Comparison of ENCODE assay signal across 8 cellular contexts in the genomic region with DNA sequence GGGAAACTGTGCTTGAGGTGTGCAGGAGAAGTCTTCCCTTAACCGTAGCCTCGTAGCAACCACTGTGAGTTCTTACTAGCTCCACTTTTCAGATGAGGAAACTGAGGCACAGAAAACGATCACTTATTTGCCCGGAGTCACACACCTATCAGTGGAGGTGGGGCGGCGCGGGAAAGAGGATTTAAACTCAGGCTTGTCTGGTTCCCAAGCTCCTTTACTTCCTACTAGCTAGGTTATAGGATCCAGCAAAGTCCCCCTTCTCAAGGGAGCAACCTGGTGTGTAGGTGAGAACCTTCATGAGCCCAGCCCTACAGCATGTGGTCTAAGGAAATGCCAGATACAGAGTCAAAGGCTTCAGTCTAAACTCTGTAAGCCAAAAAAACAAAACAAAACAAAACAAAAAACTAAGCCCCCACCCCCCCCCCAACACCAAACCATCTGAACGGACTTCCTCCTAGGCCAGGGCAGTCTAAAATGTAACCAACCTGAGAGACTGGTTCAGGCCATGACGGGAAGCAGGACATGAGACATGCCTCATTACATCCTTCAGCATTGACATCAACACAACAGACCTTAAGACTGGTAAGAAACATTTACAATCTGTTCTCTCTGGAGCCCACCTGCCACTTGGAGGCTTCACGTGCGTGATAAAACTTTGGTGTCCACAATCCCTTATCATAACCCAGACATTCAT. TPM values are rescaled to one million over a fixed set of nuclear protein-coding genes. Genes with fewer than 3 reads are reported as not detected.
DNase-seq lines count a peak whose midpoint lies in the region; ATAC-seq and TF ChIP-seq lines count a peak whose summit lies in the region.

No MANE protein-coding gene starts in this region.

- H2AFZ ChIP-seq in parathyroid adenoma = peak overlapping the region; percentile 93

- ATAC-seq in esophagus mucosa = peak; percentile 42

- no peaks in the 10 kb centered on the region for H3K9me3 ChIP-seq in Peyer's patch
- no peaks in the 10 kb centered on the region for H3K9me3 ChIP-seq in parathyroid adenoma (ENCODE audit: control insufficient read depth, low read length)

- no peak overlapping the region for H3K9ac ChIP-seq in parathyroid adenoma

- H3K4me1 ChIP-seq in Peyer's patch (peaks cover 0 to 23% (median 7%) of the 10 kb centered on the region in 4 donors), parathyroid adenoma (no peaks in the 10 kb centered on the region)

- peak in 1 of 3 donors; percentile 59 for DNase-seq in Peyer's patch
- no peak for DNase-seq in stimulated activated CD4-positive, alpha-beta T cell treated with anti-CD3 and anti-CD28 coated beads, Interleukin-2, amount 100 ng/mL, for 24 hours
- no peak for DNase-seq in putamen (ENCODE audit: low spot score)
- DNase-seq in NCI-H345 treated with DMSO at 0.1 percent for 48 hours (lab: John Stamatoyannopoulos, UW; ENCODE audit: unreplicated experiment) = no peak
- no peak for DNase-seq in iPS-NIHi11 (ENCODE audit: low spot score)

- H3K36me3 ChIP-seq in Peyer's patch = no peaks in the 10 kb centered on the region
- no peaks in the 10 kb centered on the region for H3K36me3 ChIP-seq in parathyroid adenoma (ENCODE audit: control insufficient read depth, insufficient read depth, low read length)

- no peaks in the 10 kb centered on the region for H3K79me2 ChIP-seq in parathyroid adenoma

- H3K27me3 ChIP-seq in Peyer's patch (no peaks in the 10 kb centered on the region), parathyroid adenoma (ENCODE audit: control insufficient read depth, insufficient read depth, low read length) (no peaks in the 10 kb centered on the region)

- H3K27ac ChIP-seq in Peyer's patch = peak overlapping the region; percentile 83 to 95 (median 92)
- peak overlapping the region; percentile 80 for H3K27ac ChIP-seq in parathyroid adenoma

- H3K4me2 ChIP-seq in parathyroid adenoma (ENCODE audit: low read length) = peak overlapping the region; percentile 99

- peak overlapping the region; percentile 57 for H3K4me3 ChIP-seq in GM12875 (ENCODE audit: low read depth, low read length)
- H3K4me3 ChIP-seq in Peyer's patch = peak overlapping the region; percentile 74 to 98 (median 89)
- peak overlapping the region; percentile 95 for H3K4me3 ChIP-seq in parathyroid adenoma (ENCODE audit: low read depth, low read length)

- TF ChIP-seq CTCF in GM12875 (IDR thresholded peaks at IDR 0.05; ENCODE audit: borderline replicate concordance, insufficient read depth, low read depth, low read length) (no peak), Peyer's patch (IDR thresholded peaks at IDR 0.05) (no peak), parathyroid adenoma (IDR thresholded peaks at IDR 0.05) (no peak)

- no peak for TF ChIP-seq POLR2A in Peyer's patch (IDR thresholded peaks at IDR 0.05)

RNA-seq across cellular contexts. Expression of a gene that starts 0.7 kb away (rescaled TPM):
- total RNA-seq in Peyer's patch = 10 to 100 TPM; 15.7 to 29.4 (median 24.5) TPM
- 11.9 TPM for total RNA-seq in esophagus mucosa

RNA-seq across cellular contexts. Expression of a gene that starts 14.1 kb away (rescaled TPM):
- total RNA-seq in Peyer's patch (10 to 100 TPM; 52.0 to 59.5 (median 57.4) TPM), esophagus mucosa (89.9 TPM)
